ENCODE assay signal across 15 cellular contexts in genomic region chr9:113247640-113248039, GRCh38. TPM values are rescaled to one million over a fixed set of nuclear protein-coding genes. Genes with fewer than 3 reads are reported as not detected.
DNase-seq lines count a peak whose midpoint lies in the region; ATAC-seq, FAIRE-seq and TF ChIP-seq lines count a peak whose summit lies in the region.
"Had no signal": no experiment of that assay in that cellular context is flagged by ENCODE, and none has a peak within 500 bp of the region (broad histone marks: within the 10 kb centered on the region; RNA-seq: fewer than 3 reads in every experiment).

No MANE protein-coding gene starts in this region.

- no peak overlapping the region for H3K4me2 ChIP-seq in K562 (ENCODE audit: insufficient read depth, low read length)
- H3K4me2 ChIP-seq: A549 had no signal

- H3K36me3 ChIP-seq in K562 (ENCODE audit: control insufficient read depth, insufficient read depth, low read length): no peaks in the 10 kb centered on the region; the same call in 2 of the 3 replicates

- POLR2A ChIA-PET in K562 (lab: Yijun Ruan, JAX): interaction anchor here (0.8 to 1.1 kb wide), 3 partner anchors 13 to 52 kb away, joined by 3 to 6 read pairs (median 3); no protein-coding TSS in a partner anchor

- H3K27ac ChIP-seq in K562 (ENCODE audit: extremely low read depth, low read depth, low read length): no peak overlapping the region
- H3K27ac ChIP-seq: A549, C4-2B had no signal

- no peak overlapping the region for H2AFZ ChIP-seq in K562 (ENCODE audit: low read depth, low read length)

- H3K4me1 ChIP-seq in K562 (replicated peaks in 1 of 2; ENCODE audit: control insufficient read depth in 2 of 2, insufficient read depth in 2 of 2, low read length in 2 of 2): peaks cover 0 to 3% of the 10 kb centered on the region in 2 experiments; a peak in 2 of 5 replicates
- H3K4me1 ChIP-seq: A549 had no signal

- CTCF ChIA-PET in K562 (lab: Yijun Ruan, JAX; ENCODE audit: low intra/inter-chr PET ratio): no interaction called here

- H3K9me3 ChIP-seq in K562 (replicated peaks; ENCODE audit: control insufficient read depth, insufficient read depth, low read depth, low read length): no peaks in the 10 kb centered on the region

- H3K79me2 ChIP-seq in K562 (ENCODE audit: control insufficient read depth, insufficient read depth, low read length): peaks cover 10% of the 10 kb centered on the region; the same call in 2 of the 3 replicates

- in situ Hi-C loops in K562 (cut with MboI): no loop called here

- no peaks in the 10 kb centered on the region for H3K27me3 ChIP-seq in K562 (ENCODE audit: control insufficient read depth in 2 of 2, insufficient read depth in 2 of 2, low read length in 2 of 2)

- peak; percentile 10 for DNase-seq in NCI-H146 (lab: John Stamatoyannopoulos, UW)
- no peak for DNase-seq in NCI-H146 treated with DMSO at 0.1 percent for 48 hours (lab: John Stamatoyannopoulos, UW; ENCODE audit: unreplicated experiment)
- DNase-seq in NCI-H1417 (lab: John Stamatoyannopoulos, UW): peak in 2 of 3 experiments; percentile 13 to 72
- no peak for DNase-seq in K562 (ENCODE audit: extremely low read depth in 1 of 4, low spot score in 3 of 4)
- DNase-seq in NOMO-1 treated with dmso at 0.1 percent for 144 hours (lab: John Stamatoyannopoulos, UW; ENCODE audit: unreplicated experiment): no peak
- DNase-seq: DMS53, H9, NCI-H1694 treated with DMSO at 0.1 percent for 48 hours, NCI-H2171 treated with DMSO at 0.1 percent for 48 hours, NCI-H526, T-helper 1 cell had no signal

- no peak overlapping the region for H3K9ac ChIP-seq in K562 (ENCODE audit: insufficient read depth in 1 of 2, low read depth in 2 of 2, low read length in 2 of 2)

- BruUV-seq in K562 (replicated peaks; lab: Mats Ljungman, UMichigan): no TSS peak

- TF ChIP-seq RAD21 in K562 (CRISPR knock-in tag; conservative IDR thresholded peaks at IDR 0.05 in 1 of 2, IDR thresholded peaks at IDR 0.05 in 1 of 2): no peak; a peak in 1 of 4 replicates

- no peak overlapping the region for H3K4me3 ChIP-seq in K562
- H3K4me3 ChIP-seq: A549 had no signal

- no peak for FAIRE-seq in K562 (lab: Jason Lieb, UNC)
- FAIRE-seq: A549, GM12891 had no signal

- TF ChIP-seq POLR2A in K562 (conservative IDR thresholded peaks at IDR 0.05): no peak

- TF ChIP-seq EP300 in K562 (IDR thresholded peaks at IDR 0.05; ENCODE audit: low read length): no peak

- no peaks in the 10 kb centered on the region for H3K9me1 ChIP-seq in K562 (ENCODE audit: control insufficient read depth, insufficient read depth, low read length)

- TF ChIP-seq CTCF in K562 (IDR thresholded peaks at IDR 0.05 in 2 of 3, conservative IDR thresholded peaks at IDR 0.05 in 1 of 3; ENCODE audit: insufficient read depth in 2 of 3, low read depth in 1 of 3, low read length in 3 of 3): no peak

- intact Hi-C loops in K562 (cut with micrococcal nuclease): no loop called here

- no peaks in the 10 kb centered on the region for H4K20me1 ChIP-seq in K562 (replicated peaks; ENCODE audit: control insufficient read depth, insufficient read depth, low read length)

- no peak for ATAC-seq in K562
- no peak for ATAC-seq in GM21786 (IDR thresholded peaks at IDR 0.05; ENCODE audit: unreplicated experiment)
- ATAC-seq: A549 had no signal

RNA-seq across cellular contexts. Expression of gene SLC31A1, which starts 26.3 kb away (rescaled TPM):
- total RNA-seq in K562 (2011; cell fraction: chromatin; rRNA removed; ENCODE audit: low replicate concordance): 27.5 and 46.2 TPM in 2 replicates
- 29.9 and 34.7 TPM in 2 replicates for total RNA-seq in K562 (2011; cell fraction: nucleolus; rRNA removed)
- 63.7 and 98.0 TPM in 2 replicates for total RNA-seq in K562 (2011; cell fraction: nucleoplasm; rRNA removed)
- total RNA-seq in K562 (2014; rRNA removed) (15.4 and 17.2 TPM in 2 replicates), K562 (2014; rRNA removed; fragmentation: Illumina TruSeq; extraction: Trizol) (28.6 and 29.9 TPM in 2 replicates), K562 (2015; rRNA removed; fragmentation: Illumina TruSeq; extraction: Trizol) (17.3 and 19.7 TPM in 2 replicates), K562 (2021) (25.8 and 25.9 TPM in 2 replicates)
- polyA plus RNA-seq in K562 (2011; rRNA removed) (39.3 and 40.7 TPM in 2 replicates), K562 (2014; fragmentation: Illumina TruSeq; extraction: Trizol) (32.0 and 34.6 TPM in 2 replicates), K562 (2014; fragmentation: Nextera tagmentation; extraction: Ambion mirVana) (10 to 100 TPM; 21.7 to 30.7 TPM), K562 (2014; rRNA removed) (19.7 and 25.4 TPM in 2 replicates)
- polyA plus RNA-seq in K562 (2011; cell fraction: cytosol; rRNA removed): 23.0 and 45.3 TPM in 2 replicates
- polyA plus RNA-seq in K562 (2011; cell fraction: nucleus; rRNA removed): 5.1 and 7.0 TPM in 2 replicates
- 28.0 and 65.7 TPM in 2 replicates for polyA plus RNA-seq in K562 (2012)
- 41.4 and 42.7 TPM in 2 replicates for polyA minus RNA-seq in K562 (2011; rRNA and poly(A)+ RNA removed)
- 14.0 and 17.5 TPM in 2 replicates for polyA minus RNA-seq in K562 (2011; cell fraction: cytosol; rRNA and poly(A)+ RNA removed)
- 7.4 and 12.8 TPM in 2 replicates for polyA minus RNA-seq in K562 (2011; cell fraction: nucleus; rRNA and poly(A)+ RNA removed)

RNA-seq across cellular contexts. Expression of gene FKBP15, which starts 26.6 kb away (rescaled TPM):
- 86.3 and 101 TPM in 2 replicates for total RNA-seq in K562 (2011; cell fraction: chromatin; rRNA removed; ENCODE audit: low replicate concordance)
- 43.7 and 47.4 TPM in 2 replicates for total RNA-seq in K562 (2011; cell fraction: nucleolus; rRNA removed)
- 73.0 and 105 TPM in 2 replicates for total RNA-seq in K562 (2011; cell fraction: nucleoplasm; rRNA removed)
- 15.2 and 18.3 TPM in 2 replicates for total RNA-seq in K562 (2014; rRNA removed)
- total RNA-seq in K562 (2014; rRNA removed; fragmentation: Illumina TruSeq; extraction: Trizol): 16.3 and 18.1 TPM in 2 replicates
- 20.1 and 21.6 TPM in 2 replicates for total RNA-seq in K562 (2015; rRNA removed; fragmentation: Illumina TruSeq; extraction: Trizol)
- total RNA-seq in K562 (2021): 17.9 and 18.9 TPM in 2 replicates
- 38.0 and 45.2 TPM in 2 replicates for polyA plus RNA-seq in K562 (2011; rRNA removed)
- polyA plus RNA-seq in K562 (2011; cell fraction: cytosol; rRNA removed): 23.5 and 35.7 TPM in 2 replicates
- 119 and 124 TPM in 2 replicates for polyA plus RNA-seq in K562 (2011; cell fraction: nucleus; rRNA removed)
- 15.5 and 15.7 TPM in 2 replicates for polyA plus RNA-seq in K562 (2012)
- 19.5 and 23.2 TPM in 2 replicates for polyA plus RNA-seq in K562 (2014; fragmentation: Illumina TruSeq; extraction: Trizol)
- 10 to 100 TPM in 1 of 2 experiments, 1 to 10 TPM in 1; 8.7 to 15.3 TPM for polyA plus RNA-seq in K562 (2014; fragmentation: Nextera tagmentation; extraction: Ambion mirVana)
- polyA plus RNA-seq in K562 (2014; rRNA removed): 17.9 and 18.9 TPM in 2 replicates
- 63.8 and 69.0 TPM in 2 replicates for polyA minus RNA-seq in K562 (2011; rRNA and poly(A)+ RNA removed)
- polyA minus RNA-seq in K562 (2011; cell fraction: cytosol; rRNA and poly(A)+ RNA removed): 13.3 and 21.6 TPM in 2 replicates
- polyA minus RNA-seq in K562 (2011; cell fraction: nucleus; rRNA and poly(A)+ RNA removed): 63.8 and 108 TPM in 2 replicates

RNA-seq across cellular contexts. Expression of gene CDC26, which starts 27.7 kb away (rescaled TPM):
- 6.0 and 15.5 TPM in 2 replicates for total RNA-seq in K562 (2011; cell fraction: chromatin; rRNA removed; ENCODE audit: low replicate concordance)
- 3.7 and 4.7 TPM in 2 replicates for total RNA-seq in K562 (2011; cell fraction: nucleolus; rRNA removed)
- 6.2 and 8.5 TPM in 2 replicates for total RNA-seq in K562 (2011; cell fraction: nucleoplasm; rRNA removed)
- total RNA-seq in K562 (2014; rRNA removed) (38.9 and 49.8 TPM in 2 replicates), K562 (2014; rRNA removed; fragmentation: Illumina TruSeq; extraction: Trizol) (60.0 and 61.5 TPM in 2 replicates), K562 (2015; rRNA removed; fragmentation: Illumina TruSeq; extraction: Trizol) (63.9 and 65.3 TPM in 2 replicates), K562 (2021) (33.0 TPM in 2 replicates)
- polyA plus RNA-seq in K562 (2011; rRNA removed) (30.1 and 42.9 TPM in 2 replicates), K562 (2014; fragmentation: Illumina TruSeq; extraction: Trizol) (69.5 and 76.9 TPM in 2 replicates), K562 (2014; fragmentation: Nextera tagmentation; extraction: Ambion mirVana) (100 to 1,000 TPM; 132 to 147 TPM), K562 (2014; rRNA removed) (57.4 and 64.6 TPM in 2 replicates)
- polyA plus RNA-seq in K562 (2011; cell fraction: cytosol; rRNA removed): 7.1 and 20.4 TPM in 2 replicates
- polyA plus RNA-seq in K562 (2011; cell fraction: nucleus; rRNA removed): 9.9 and 13.4 TPM in 2 replicates
- polyA plus RNA-seq in K562 (2012): 24.7 and 64.4 TPM in 2 replicates
- polyA minus RNA-seq in K562 (2011; rRNA and poly(A)+ RNA removed): 29.1 and 33.8 TPM in 2 replicates
- 6.0 and 11.5 TPM in 2 replicates for polyA minus RNA-seq in K562 (2011; cell fraction: cytosol; rRNA and poly(A)+ RNA removed)
- polyA minus RNA-seq in K562 (2011; cell fraction: nucleus; rRNA and poly(A)+ RNA removed): 3.5 and 8.0 TPM in 2 replicates

RNA-seq across cellular contexts. Expression of gene PRPF4, which starts 27.8 kb away (rescaled TPM):
- 40.6 and 50.9 TPM in 2 replicates for total RNA-seq in K562 (2011; cell fraction: chromatin; rRNA removed; ENCODE audit: low replicate concordance)
- 20.5 and 23.0 TPM in 2 replicates for total RNA-seq in K562 (2011; cell fraction: nucleolus; rRNA removed)
- total RNA-seq in K562 (2011; cell fraction: nucleoplasm; rRNA removed): 26.3 and 27.7 TPM in 2 replicates
- 36.2 and 39.8 TPM in 2 replicates for total RNA-seq in K562 (2014; rRNA removed)
- total RNA-seq in K562 (2014; rRNA removed; fragmentation: Illumina TruSeq; extraction: Trizol): 42.4 and 45.0 TPM in 2 replicates
- total RNA-seq in K562 (2015; rRNA removed; fragmentation: Illumina TruSeq; extraction: Trizol): 52.7 and 53.2 TPM in 2 replicates
- 36.1 and 36.7 TPM in 2 replicates for total RNA-seq in K562 (2021)
- polyA plus RNA-seq in K562 (2011; rRNA removed): 18.3 and 26.1 TPM in 2 replicates
- 19.0 and 20.2 TPM in 2 replicates for polyA plus RNA-seq in K562 (2011; cell fraction: cytosol; rRNA removed)
- polyA plus RNA-seq in K562 (2011; cell fraction: nucleus; rRNA removed): 15.4 and 18.4 TPM in 2 replicates
- polyA plus RNA-seq in K562 (2012): 26.0 and 38.2 TPM in 2 replicates
- 44.7 and 49.8 TPM in 2 replicates for polyA plus RNA-seq in K562 (2014; fragmentation: Illumina TruSeq; extraction: Trizol)
- 10 to 100 TPM; 25.8 to 66.0 TPM for polyA plus RNA-seq in K562 (2014; fragmentation: Nextera tagmentation; extraction: Ambion mirVana)
- polyA plus RNA-seq in K562 (2014; rRNA removed): 29.5 and 30.2 TPM in 2 replicates
- 19.3 and 21.5 TPM in 2 replicates for polyA minus RNA-seq in K562 (2011; rRNA and poly(A)+ RNA removed)
- 17.4 and 19.7 TPM in 2 replicates for polyA minus RNA-seq in K562 (2011; cell fraction: cytosol; rRNA and poly(A)+ RNA removed)
- 9.0 and 15.3 TPM in 2 replicates for polyA minus RNA-seq in K562 (2011; cell fraction: nucleus; rRNA and poly(A)+ RNA removed)

RNA-seq across cellular contexts. Expression of gene RNF183, which starts 55.5 kb away (rescaled TPM):
- 2.4 and 2.9 TPM in 2 replicates for total RNA-seq in K562 (2011; cell fraction: chromatin; rRNA removed; ENCODE audit: low replicate concordance)
- 0.92 and 2.3 TPM in 2 replicates for total RNA-seq in K562 (2011; cell fraction: nucleolus; rRNA removed)
- 1.4 and 2.4 TPM in 2 replicates for total RNA-seq in K562 (2011; cell fraction: nucleoplasm; rRNA removed)
- total RNA-seq in K562 (2014; rRNA removed) (not detected in 2 replicates), K562 (2014; rRNA removed; fragmentation: Illumina TruSeq; extraction: Trizol) (not detected in 2 replicates), K562 (2015; rRNA removed; fragmentation: Illumina TruSeq; extraction: Trizol) (not detected in 2 replicates), K562 (2021) (0.22 TPM in 1 of 2 replicates, not detected in the other)
- polyA plus RNA-seq in K562 (2011; rRNA removed) (2.0 and 3.1 TPM in 2 replicates), K562 (2014; fragmentation: Illumina TruSeq; extraction: Trizol) (0.08 TPM in 1 of 2 replicates, not detected in the other), K562 (2014; fragmentation: Nextera tagmentation; extraction: Ambion mirVana) (under 1 TPM in 1 of 2 experiments, not detected in 1; 0.04 TPM), K562 (2014; rRNA removed) (0.08 and 0.11 TPM in 2 replicates)
- polyA plus RNA-seq in K562 (2011; cell fraction: cytosol; rRNA removed): 3.7 TPM in 2 replicates
- 8.0 and 10.7 TPM in 2 replicates for polyA plus RNA-seq in K562 (2011; cell fraction: nucleus; rRNA removed)
- polyA plus RNA-seq in K562 (2012): 0.26 and 0.57 TPM in 2 replicates
- polyA minus RNA-seq in K562 (2011; rRNA and poly(A)+ RNA removed): 1.1 and 1.3 TPM in 2 replicates
- not detected in 2 replicates for polyA minus RNA-seq in K562 (2011; cell fraction: cytosol; rRNA and poly(A)+ RNA removed)
- 0.94 and 2.2 TPM in 2 replicates for polyA minus RNA-seq in K562 (2011; cell fraction: nucleus; rRNA and poly(A)+ RNA removed)

Comparison
In these comparisons a context has a peak if more than half of its experiments do, and no peak if none do; other contexts are left out.
1. DNase-seq: peak in NCI-H146 (single experiment) and NCI-H1417 (2 of 3); none in NCI-H146 treated with DMSO at 0.1 percent for 48 hours (single experiment), K562 (0 of 4) and NOMO-1 treated with dmso at 0.1 percent for 144 hours (single experiment).